In the genomic region with DNA sequence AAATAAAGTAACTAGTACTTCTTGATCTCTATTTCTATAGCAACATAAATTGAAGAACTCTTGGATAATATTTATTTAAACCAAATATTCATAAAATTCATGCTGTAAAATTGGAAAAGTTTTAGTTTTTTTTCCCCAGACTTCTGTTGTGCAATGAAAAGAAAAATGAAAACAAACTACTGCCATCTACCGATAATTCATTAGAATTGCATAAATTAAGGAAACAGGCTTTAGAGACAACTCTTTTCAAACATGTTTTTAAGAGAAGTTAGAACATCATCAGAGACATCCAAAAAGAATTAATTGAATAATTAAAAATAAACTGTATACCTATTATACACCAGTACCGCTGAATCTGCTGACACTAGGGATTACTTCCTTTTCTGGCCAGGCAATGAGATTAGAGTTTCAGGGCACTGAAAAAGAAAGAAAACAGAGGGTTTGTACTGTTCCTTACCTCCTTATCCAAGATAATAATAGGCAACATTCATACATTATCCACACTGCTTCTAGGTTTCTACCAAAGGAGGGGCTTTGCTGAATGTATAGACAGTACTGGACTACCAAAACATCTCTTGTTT, we compare ENCODE assay signal across 9 cellular contexts. TPM values are rescaled to one million over a fixed set of nuclear protein-coding genes. Genes with fewer than 3 reads are reported as not detected.
DNase-seq lines count a peak whose midpoint lies in the region; ATAC-seq and TF ChIP-seq lines count a peak whose summit lies in the region.
"Had no signal": no experiment of that assay in that cellular context is flagged by ENCODE, and none has a peak within 500 bp of the region (broad histone marks: within the 10 kb centered on the region; RNA-seq: fewer than 3 reads in every experiment).

No MANE protein-coding gene starts in this region.

- H3K27ac ChIP-seq in A673 (ENCODE audit: low read depth, low read length, poor library complexity, severe bottlenecking), result no peak overlapping the region
- H3K27ac ChIP-seq in RWPE1, result no peak overlapping the region
- H3K27ac ChIP-seq in foreskin keratinocyte, result no peak overlapping the region
- H3K27ac ChIP-seq in tibial artery, result no peak overlapping the region

- POLR2A ChIA-PET in A673 (lab: Charles Lee; ENCODE audit: low non-redundant PET), result no interaction called here
- POLR2A ChIA-PET in RWPE1 (lab: Yijun Ruan, JAX; ENCODE audit: low non-redundant PET), result no interaction called here

- peak; percentile 43 for DNase-seq in A673 (ENCODE audit: low spot score)
- no peak for DNase-seq in GM13976 (ENCODE audit: low spot score)
- DNase-seq in RWPE1 (ENCODE audit: low spot score), result no peak
- no peak for DNase-seq in foreskin keratinocyte
- DNase-seq in tibial artery, result no peak
- no peak for DNase-seq in activated T-cell treated with anti-CD3 and anti-CD28 coated beads, Interleukin-2, amount 50 U/mL, for 48 hours
- no peak for DNase-seq in activated CD8-positive, alpha-beta memory T cell treated with anti-CD3 and anti-CD28 coated beads for 24 hours
- DNase-seq: activated naive CD8-positive, alpha-beta T cell treated with anti-CD3 and anti-CD28 coated beads, Interleukin-2, amount 10 ng/mL, durations not matched to agents 7 days and 5 days had no signal

- H3K9me3 ChIP-seq in A673 (ENCODE audit: low read depth, low read length, poor library complexity, severe bottlenecking) (no peaks in the 10 kb centered on the region), tibial artery (no peaks in the 10 kb centered on the region)

- in situ Hi-C loops in GM13976 (cut with MboI; ENCODE audit: low sequenced_read_pairs, unreplicated experiment), result no loop called here

- ATAC-seq in foreskin keratinocyte (no peak), GM19351 (IDR thresholded peaks at IDR 0.05; ENCODE audit: unreplicated experiment) (no peak)

- H3K27me3 ChIP-seq in A673 (replicated peaks; ENCODE audit: insufficient read depth, low read depth, low read length, poor library complexity) (peaks cover 4% of the 10 kb centered on the region), foreskin keratinocyte (no peaks in the 10 kb centered on the region), tibial artery (no peaks in the 10 kb centered on the region)

- no peaks in the 10 kb centered on the region for H3K4me1 ChIP-seq in A673 (ENCODE audit: insufficient read depth, low read length, poor library complexity, severe bottlenecking)
- peaks cover 14% of the 10 kb centered on the region for H3K4me1 ChIP-seq in foreskin keratinocyte
- H3K4me1 ChIP-seq in tibial artery, result peaks cover 0 to 6% (median 0%) of the 10 kb centered on the region in 4 donors

- no TSS peak for BruUV-seq in A673 (replicated peaks; lab: Mats Ljungman, UMichigan)

- H3K4me3 ChIP-seq in A673 (ENCODE audit: low read depth, low read length, poor library complexity, severe bottlenecking) (no peak overlapping the region), tibial artery (no peak overlapping the region)

- H3K36me3 ChIP-seq in A673 (ENCODE audit: insufficient read depth, low read length, poor library complexity, severe bottlenecking) (no peaks in the 10 kb centered on the region), tibial artery (no peaks in the 10 kb centered on the region)

- CTCF ChIA-PET in A673 (lab: Charles Lee), result no interaction called here
- CTCF ChIA-PET in RWPE1 (lab: Yijun Ruan, JAX), result no interaction called here

- TF ChIP-seq CTCF in A673 (conservative IDR thresholded peaks at IDR 0.05; ENCODE audit: low read depth, low read length) (peak; percentile 64), GM13976 (IDR thresholded peaks at IDR 0.05; ENCODE audit: borderline replicate concordance, control extremely low read depth, extremely low read depth, insufficient read depth, missing control alignments) (peak; percentile 26), RWPE1 (conservative IDR thresholded peaks at IDR 0.05; ENCODE audit: low read depth) (peak; percentile 72), foreskin keratinocyte (conservative IDR thresholded peaks at IDR 0.05) (peak; percentile 83), tibial artery (IDR thresholded peaks at IDR 0.05) (peak; percentile 54 to 69)

- intact Hi-C loops in A673 (cut with micrococcal nuclease; ENCODE audit: unreplicated experiment) (loop anchor here (2.0 to 5.0 kb wide), 2 partner anchors 787 to 906 kb away; no protein-coding TSS in a partner anchor), tibial artery (cut with DNase I; ENCODE audit: low total_unique reads) (no loop called here)

RNA-seq across cellular contexts. Expression of gene CCDC122, which starts 4.9 kb away (rescaled TPM):
- total RNA-seq in A673 (2021) (1.2 and 2.6 TPM in 2 replicates), foreskin keratinocyte (9.2 and 11.6 TPM in 2 replicates)
- 3.5 and 4.0 TPM in 2 replicates for polyA plus RNA-seq in foreskin keratinocyte

RNA-seq across cellular contexts. Expression of gene LACC1, which starts 5.1 kb away (rescaled TPM):
- total RNA-seq in A673 (2021) (0.47 and 0.59 TPM in 2 replicates), foreskin keratinocyte (6.7 and 8.3 TPM in 2 replicates)
- 2.2 and 2.5 TPM in 2 replicates for polyA plus RNA-seq in foreskin keratinocyte

Comparison
In these comparisons a context has a peak if more than half of its experiments do, and no peak if none do; other contexts are left out.
1. CTCF ChIP-seq: peak in every context shown above with its lines; median percentile 83 in foreskin keratinocyte; 72 in RWPE1; 64 in A673; 62 in tibial artery; 26 in GM13976.